Comparison of ENCODE assay signal across 1 cellular context in the genomic region with DNA sequence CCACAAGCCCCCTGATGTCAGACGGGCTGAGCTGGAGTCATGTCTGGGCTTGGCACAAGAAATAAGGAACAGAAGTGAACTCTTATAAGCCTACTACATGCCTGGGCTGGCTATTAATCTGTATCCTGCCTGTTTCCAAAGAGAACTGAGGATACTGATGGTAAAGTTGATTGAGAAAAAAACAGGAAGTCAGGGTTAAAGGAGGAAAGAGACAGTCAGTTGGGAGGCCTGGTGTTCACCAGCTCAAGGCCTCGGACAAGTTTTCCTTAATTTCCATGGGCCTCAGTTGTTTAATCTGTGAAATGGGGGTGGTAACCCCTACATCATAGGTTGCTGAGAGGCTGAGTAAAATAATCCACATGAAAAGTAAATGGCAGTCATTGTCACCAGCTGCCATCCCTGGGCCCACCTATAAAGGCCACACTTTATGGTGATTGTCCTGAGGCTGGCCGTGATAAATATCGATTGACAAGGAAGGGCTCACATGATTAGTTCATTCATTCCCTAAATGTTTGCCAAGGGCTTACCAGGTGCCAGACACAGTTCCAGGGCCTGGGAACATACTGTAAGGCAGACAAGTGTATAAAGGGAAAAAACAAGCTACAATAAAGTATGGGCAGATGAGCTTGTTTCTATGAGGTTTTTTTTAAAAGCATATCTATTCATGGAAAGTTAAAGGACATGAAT.
TF ChIP-seq lines count a peak whose summit lies in the region.

No MANE protein-coding gene starts in this region.

TF ChIP-seq in K562, 482 proteins besides CTCF, POLR2A, EP300 and RAD21 (continued from another document and continues in another):
- TF ChIP-seq GTF3C2 (IDR thresholded peaks at IDR 0.05; ENCODE audit: borderline replicate concordance, extremely low read depth, insufficient read length) (no peak), CUX1 (CRISPR knock-in tag; IDR thresholded peaks at IDR 0.05) (no peak), FOXK2 (conservative IDR thresholded peaks at IDR 0.05 in 1 of 2, IDR thresholded peaks at IDR 0.05 in 1 of 2; ENCODE audit: low read depth in 2 of 2) (no peak), SIX5 (IDR thresholded peaks at IDR 0.05; ENCODE audit: borderline replicate concordance in 1 of 2, insufficient read depth in 1 of 2, low read depth in 1 of 2, low read length in 2 of 2) (no peak), ARID3B (CRISPR knock-in tag; IDR thresholded peaks at IDR 0.05; ENCODE audit: borderline replicate concordance) (no peak), RB1 (IDR thresholded peaks at IDR 0.05; ENCODE audit: low read depth) (no peak), CHCHD3 (CRISPR knock-in tag; IDR thresholded peaks at IDR 0.05) (no peak), DLX4 (CRISPR knock-in tag; IDR thresholded peaks at IDR 0.05) (no peak), IFI16 (CRISPR knock-in tag; IDR thresholded peaks at IDR 0.05) (no peak), ZNF41 (CRISPR knock-in tag; conservative IDR thresholded peaks at IDR 0.05) (no peak), ZNF780A (CRISPR knock-in tag; IDR thresholded peaks at IDR 0.05) (no peak), SPI1 (IDR thresholded peaks at IDR 0.05; ENCODE audit: borderline replicate concordance, low read depth, low read length) (peak; percentile 91), TRIM24 (IDR thresholded peaks at IDR 0.05) (no peak), BDP1 (IDR thresholded peaks at IDR 0.05; ENCODE audit: insufficient read depth, insufficient read length) (no peak), ELF1 (tag; IDR thresholded peaks at IDR 0.05) (no peak), KDM1A (IDR thresholded peaks at IDR 0.05) (peak; percentile 41 to 44; a peak in 2 of 4 replicates), UBTF (IDR thresholded peaks at IDR 0.05; ENCODE audit: borderline replicate concordance in 1 of 2, low read depth in 2 of 2, low read length in 2 of 2) (no peak), NR2F6 (CRISPR knock-in tag; IDR thresholded peaks at IDR 0.05) (no peak), BCL6 (CRISPR knock-in tag; IDR thresholded peaks at IDR 0.05) (no peak), HOMEZ (CRISPR knock-in tag; IDR thresholded peaks at IDR 0.05) (no peak), ZNF197 (CRISPR knock-in tag; IDR thresholded peaks at IDR 0.05; ENCODE audit: low read depth) (no peak), SRSF1 (IDR thresholded peaks at IDR 0.05; ENCODE audit: low read depth, low read length) (no peak)
- TF ChIP-seq, protein P1, sequence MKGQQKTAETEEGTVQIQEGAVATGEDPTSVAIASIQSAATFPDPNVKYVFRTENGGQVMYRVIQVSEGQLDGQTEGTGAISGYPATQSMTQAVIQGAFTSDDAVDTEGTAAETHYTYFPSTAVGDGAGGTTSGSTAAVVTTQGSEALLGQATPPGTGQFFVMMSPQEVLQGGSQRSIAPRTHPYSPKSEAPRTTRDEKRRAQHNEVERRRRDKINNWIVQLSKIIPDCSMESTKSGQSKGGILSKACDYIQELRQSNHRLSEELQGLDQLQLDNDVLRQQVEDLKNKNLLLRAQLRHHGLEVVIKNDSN (CRISPR knock-in tag; IDR thresholded peaks at IDR 0.05), result no peak
- TF ChIP-seq, protein P2, sequence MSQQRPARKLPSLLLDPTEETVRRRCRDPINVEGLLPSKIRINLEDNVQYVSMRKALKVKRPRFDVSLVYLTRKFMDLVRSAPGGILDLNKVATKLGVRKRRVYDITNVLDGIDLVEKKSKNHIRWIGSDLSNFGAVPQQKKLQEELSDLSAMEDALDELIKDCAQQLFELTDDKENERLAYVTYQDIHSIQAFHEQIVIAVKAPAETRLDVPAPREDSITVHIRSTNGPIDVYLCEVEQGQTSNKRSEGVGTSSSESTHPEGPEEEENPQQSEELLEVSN (IDR thresholded peaks at IDR 0.05; ENCODE audit: borderline replicate concordance in 1 of 2, extremely low read depth in 1 of 2, insufficient read depth in 1 of 2, insufficient read length in 1 of 2, low read depth in 1 of 2, low read length in 1 of 2, poor library complexity in 1 of 2, severe bottlenecking in 1 of 2), result no peak
- TF ChIP-seq, protein P3, sequence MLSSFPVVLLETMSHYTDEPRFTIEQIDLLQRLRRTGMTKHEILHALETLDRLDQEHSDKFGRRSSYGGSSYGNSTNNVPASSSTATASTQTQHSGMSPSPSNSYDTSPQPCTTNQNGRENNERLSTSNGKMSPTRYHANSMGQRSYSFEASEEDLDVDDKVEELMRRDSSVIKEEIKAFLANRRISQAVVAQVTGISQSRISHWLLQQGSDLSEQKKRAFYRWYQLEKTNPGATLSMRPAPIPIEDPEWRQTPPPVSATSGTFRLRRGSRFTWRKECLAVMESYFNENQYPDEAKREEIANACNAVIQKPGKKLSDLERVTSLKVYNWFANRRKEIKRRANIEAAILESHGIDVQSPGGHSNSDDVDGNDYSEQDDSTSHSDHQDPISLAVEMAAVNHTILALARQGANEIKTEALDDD (IDR thresholded peaks at IDR 0.05), result no peak
- TF ChIP-seq, protein P4, sequence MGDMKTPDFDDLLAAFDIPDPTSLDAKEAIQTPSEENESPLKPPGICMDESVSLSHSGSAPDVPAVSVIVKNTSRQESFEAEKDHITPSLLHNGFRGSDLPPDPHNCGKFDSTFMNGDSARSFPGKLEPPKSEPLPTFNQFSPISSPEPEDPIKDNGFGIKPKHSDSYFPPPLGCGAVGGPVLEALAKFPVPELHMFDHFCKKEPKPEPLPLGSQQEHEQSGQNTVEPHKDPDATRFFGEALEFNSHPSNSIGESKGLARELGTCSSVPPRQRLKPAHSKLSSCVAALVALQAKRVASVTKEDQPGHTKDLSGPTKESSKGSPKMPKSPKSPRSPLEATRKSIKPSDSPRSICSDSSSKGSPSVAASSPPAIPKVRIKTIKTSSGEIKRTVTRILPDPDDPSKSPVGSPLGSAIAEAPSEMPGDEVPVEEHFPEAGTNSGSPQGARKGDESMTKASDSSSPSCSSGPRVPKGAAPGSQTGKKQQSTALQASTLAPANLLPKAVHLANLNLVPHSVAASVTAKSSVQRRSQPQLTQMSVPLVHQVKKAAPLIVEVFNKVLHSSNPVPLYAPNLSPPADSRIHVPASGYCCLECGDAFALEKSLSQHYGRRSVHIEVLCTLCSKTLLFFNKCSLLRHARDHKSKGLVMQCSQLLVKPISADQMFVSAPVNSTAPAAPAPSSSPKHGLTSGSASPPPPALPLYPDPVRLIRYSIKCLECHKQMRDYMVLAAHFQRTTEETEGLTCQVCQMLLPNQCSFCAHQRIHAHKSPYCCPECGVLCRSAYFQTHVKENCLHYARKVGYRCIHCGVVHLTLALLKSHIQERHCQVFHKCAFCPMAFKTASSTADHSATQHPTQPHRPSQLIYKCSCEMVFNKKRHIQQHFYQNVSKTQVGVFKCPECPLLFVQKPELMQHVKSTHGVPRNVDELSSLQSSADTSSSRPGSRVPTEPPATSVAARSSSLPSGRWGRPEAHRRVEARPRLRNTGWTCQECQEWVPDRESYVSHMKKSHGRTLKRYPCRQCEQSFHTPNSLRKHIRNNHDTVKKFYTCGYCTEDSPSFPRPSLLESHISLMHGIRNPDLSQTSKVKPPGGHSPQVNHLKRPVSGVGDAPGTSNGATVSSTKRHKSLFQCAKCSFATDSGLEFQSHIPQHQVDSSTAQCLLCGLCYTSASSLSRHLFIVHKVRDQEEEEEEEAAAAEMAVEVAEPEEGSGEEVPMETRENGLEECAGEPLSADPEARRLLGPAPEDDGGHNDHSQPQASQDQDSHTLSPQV (IDR thresholded peaks at IDR 0.05), result no peak
- TF ChIP-seq, protein P5, sequence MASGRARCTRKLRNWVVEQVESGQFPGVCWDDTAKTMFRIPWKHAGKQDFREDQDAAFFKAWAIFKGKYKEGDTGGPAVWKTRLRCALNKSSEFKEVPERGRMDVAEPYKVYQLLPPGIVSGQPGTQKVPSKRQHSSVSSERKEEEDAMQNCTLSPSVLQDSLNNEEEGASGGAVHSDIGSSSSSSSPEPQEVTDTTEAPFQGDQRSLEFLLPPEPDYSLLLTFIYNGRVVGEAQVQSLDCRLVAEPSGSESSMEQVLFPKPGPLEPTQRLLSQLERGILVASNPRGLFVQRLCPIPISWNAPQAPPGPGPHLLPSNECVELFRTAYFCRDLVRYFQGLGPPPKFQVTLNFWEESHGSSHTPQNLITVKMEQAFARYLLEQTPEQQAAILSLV (tag; IDR thresholded peaks at IDR 0.05), result no peak
